ENCODE assay signal across 11 cellular contexts in genomic region chr5:67350185-67350584, GRCh38.
A peak's percentile ranks its signal among the peaks of the same experiment; 100 is the strongest.
DNase-seq lines count a peak whose midpoint lies in the region; ATAC-seq and FAIRE-seq lines count a peak whose summit lies in the region.
"Had no signal": no experiment of that assay in that cellular context is flagged by ENCODE, and none has a peak within 500 bp of the region (broad histone marks: within the 10 kb centered on the region; RNA-seq: fewer than 3 reads in every experiment).

No MANE protein-coding gene starts in this region.

- peak overlapping the region in 1 of 2 donors; percentile 71 for H3K27ac ChIP-seq in small intestine (ENCODE audit: low read depth in 1 of 2, low read length in 1 of 2)
- H3K27ac ChIP-seq: BLaER1 treated with 17β-estradiol and CSF1 and Interleukin-3, amounts not matched to agents 10 nM and 100 nM had no signal

- H3K4me3 Mint-ChIP-seq in activated CD8-positive, alpha-beta memory T cell treated with anti-CD3 and anti-CD28 coated beads, Interleukin-2, amount 10 ng/mL, durations not matched to agents 7 days and 5 days: peak overlapping the region; percentile 8
- H3K4me3 Mint-ChIP-seq in activated CD4-positive, alpha-beta memory T cell treated with anti-CD3 and anti-CD28 coated beads, Interleukin-2, amount 10 ng/mL, durations not matched to agents 7 days and 5 days: peak overlapping the region; percentile 31
- H3K4me3 Mint-ChIP-seq in stimulated activated effector memory CD8-positive, alpha-beta T cell treated with anti-CD3 and anti-CD28 coated beads, Interleukin-12 subunit alpha, Interleukin-12 subunit beta, amount 100 ng/mL, for 72 hours: peak overlapping the region; percentile 42

- H3K4me1 ChIP-seq in small intestine (ENCODE audit: control insufficient read depth in 2 of 2, insufficient read depth in 1 of 2, low read depth in 1 of 2, low read length in 1 of 2): no peaks in the 10 kb centered on the region

- CTCF ChIA-PET in activated CD8-positive, alpha-beta memory T cell treated with anti-CD3 and anti-CD28 coated beads, Interleukin-2, amount 10 ng/mL, durations not matched to agents 7 days and 5 days (lab: Charles Lee): no interaction called here
- CTCF ChIA-PET in activated CD4-positive, alpha-beta memory T cell treated with anti-CD3 and anti-CD28 coated beads, Interleukin-2, amount 10 ng/mL, durations not matched to agents 7 days and 5 days (lab: Charles Lee): no interaction called here

- FAIRE-seq in small intestine (lab: Jason Lieb, UNC): no peak

- H3K27me3 Mint-ChIP-seq in activated CD8-positive, alpha-beta memory T cell treated with anti-CD3 and anti-CD28 coated beads, Interleukin-2, amount 10 ng/mL, durations not matched to agents 7 days and 5 days: peaks cover 15% of the 10 kb centered on the region
- H3K27me3 Mint-ChIP-seq in activated CD4-positive, alpha-beta memory T cell treated with anti-CD3 and anti-CD28 coated beads, Interleukin-2, amount 10 ng/mL, durations not matched to agents 7 days and 5 days: peaks cover 2% of the 10 kb centered on the region

- no peaks in the 10 kb centered on the region for H3K27me3 ChIP-seq in small intestine (ENCODE audit: control insufficient read depth in 2 of 2, insufficient read depth in 2 of 2, low read length in 2 of 2)
- H3K27me3 ChIP-seq: BLaER1 treated with 17β-estradiol and CSF1 and Interleukin-3, amounts not matched to agents 10 nM and 100 nM had no signal

- peaks cover 9% of the 10 kb centered on the region for H3K4me1 Mint-ChIP-seq in activated CD8-positive, alpha-beta memory T cell treated with anti-CD3 and anti-CD28 coated beads, Interleukin-2, amount 10 ng/mL, durations not matched to agents 7 days and 5 days
- peaks cover 9% of the 10 kb centered on the region for H3K4me1 Mint-ChIP-seq in activated CD4-positive, alpha-beta memory T cell treated with anti-CD3 and anti-CD28 coated beads, Interleukin-2, amount 10 ng/mL, durations not matched to agents 7 days and 5 days
- peaks cover 20% of the 10 kb centered on the region for H3K4me1 Mint-ChIP-seq in stimulated activated effector memory CD8-positive, alpha-beta T cell treated with anti-CD3 and anti-CD28 coated beads, Interleukin-12 subunit alpha, Interleukin-12 subunit beta, amount 100 ng/mL, for 72 hours

- H3K9me3 Mint-ChIP-seq in activated CD8-positive, alpha-beta memory T cell treated with anti-CD3 and anti-CD28 coated beads, Interleukin-2, amount 10 ng/mL, durations not matched to agents 7 days and 5 days (ENCODE audit: low read depth): no peaks in the 10 kb centered on the region
- H3K9me3 Mint-ChIP-seq in activated CD4-positive, alpha-beta memory T cell treated with anti-CD3 and anti-CD28 coated beads, Interleukin-2, amount 10 ng/mL, durations not matched to agents 7 days and 5 days: no peaks in the 10 kb centered on the region
- H3K9me3 Mint-ChIP-seq in stimulated activated effector memory CD8-positive, alpha-beta T cell treated with anti-CD3 and anti-CD28 coated beads, Interleukin-12 subunit alpha, Interleukin-12 subunit beta, amount 100 ng/mL, for 72 hours: no peaks in the 10 kb centered on the region

- no peaks in the 10 kb centered on the region for H3K36me3 ChIP-seq in small intestine (ENCODE audit: control insufficient read depth in 2 of 2, insufficient read depth in 2 of 2, low read length in 2 of 2)
- H3K36me3 ChIP-seq: BLaER1 treated with 17β-estradiol and CSF1 and Interleukin-3, amounts not matched to agents 10 nM and 100 nM had no signal

- no peak for DNase-seq in activated CD8-positive, alpha-beta memory T cell treated with anti-CD3 and anti-CD28 coated beads, Interleukin-2, amount 10 ng/mL, durations not matched to agents 7 days and 5 days
- DNase-seq in activated CD8-positive, alpha-beta memory T cell treated with anti-CD3 and anti-CD28 coated beads for 24 hours: no peak
- peak; percentile 3 for DNase-seq in NCI-H2029 (lab: John Stamatoyannopoulos, UW)
- no peak for DNase-seq in activated CD4-positive, alpha-beta memory T cell treated with anti-CD3 and anti-CD28 coated beads, Interleukin-2, amount 10 ng/mL, durations not matched to agents 7 days and 5 days
- DNase-seq in stimulated activated effector memory CD8-positive, alpha-beta T cell treated with anti-CD3 and anti-CD28 coated beads, Interleukin-12 subunit alpha, Interleukin-12 subunit beta, amount 100 ng/mL, for 72 hours (ENCODE audit: low spot score in 2 of 2): no peak
- no peak for DNase-seq in small intestine

- H3K27ac Mint-ChIP-seq in activated CD8-positive, alpha-beta memory T cell treated with anti-CD3 and anti-CD28 coated beads, Interleukin-2, amount 10 ng/mL, durations not matched to agents 7 days and 5 days: no peak overlapping the region
- no peak overlapping the region for H3K27ac Mint-ChIP-seq in activated CD4-positive, alpha-beta memory T cell treated with anti-CD3 and anti-CD28 coated beads, Interleukin-2, amount 10 ng/mL, durations not matched to agents 7 days and 5 days
- peak overlapping the region; percentile 37 for H3K27ac Mint-ChIP-seq in stimulated activated effector memory CD8-positive, alpha-beta T cell treated with anti-CD3 and anti-CD28 coated beads, Interleukin-12 subunit alpha, Interleukin-12 subunit beta, amount 100 ng/mL, for 72 hours

- POLR2A ChIA-PET in activated CD4-positive, alpha-beta memory T cell treated with anti-CD3 and anti-CD28 coated beads, Interleukin-2, amount 10 ng/mL, durations not matched to agents 7 days and 5 days (lab: Charles Lee): no interaction called here

- no peak overlapping the region for H3K4me3 ChIP-seq in small intestine (ENCODE audit: low read depth in 1 of 2, low read length in 2 of 2)
- H3K4me3 ChIP-seq: BLaER1 treated with 17β-estradiol and CSF1 and Interleukin-3, amounts not matched to agents 10 nM and 100 nM; coronary artery had no signal

- H3K9me3 ChIP-seq in small intestine (ENCODE audit: control insufficient read depth, low read depth): no peaks in the 10 kb centered on the region

- no peak for ATAC-seq in activated CD8-positive, alpha-beta memory T cell treated with anti-CD3 and anti-CD28 coated beads, Interleukin-2, amount 10 ng/mL, durations not matched to agents 7 days and 5 days
- no peak for ATAC-seq in stimulated activated effector memory CD8-positive, alpha-beta T cell treated with anti-CD3 and anti-CD28 coated beads, Interleukin-12 subunit alpha, Interleukin-12 subunit beta, amount 100 ng/mL, for 72 hours
- ATAC-seq in HG03378 (IDR thresholded peaks at IDR 0.05; ENCODE audit: unreplicated experiment): no peak
- ATAC-seq in HG03025 (IDR thresholded peaks at IDR 0.05; ENCODE audit: low FRiP score, unreplicated experiment): no peak
- ATAC-seq: HCT116 had no signal

- H3K36me3 Mint-ChIP-seq in activated CD8-positive, alpha-beta memory T cell treated with anti-CD3 and anti-CD28 coated beads, Interleukin-2, amount 10 ng/mL, durations not matched to agents 7 days and 5 days: peaks cover 2% of the 10 kb centered on the region
- no peaks in the 10 kb centered on the region for H3K36me3 Mint-ChIP-seq in activated CD4-positive, alpha-beta memory T cell treated with anti-CD3 and anti-CD28 coated beads, Interleukin-2, amount 10 ng/mL, durations not matched to agents 7 days and 5 days (ENCODE audit: low read depth)
- no peaks in the 10 kb centered on the region for H3K36me3 Mint-ChIP-seq in stimulated activated effector memory CD8-positive, alpha-beta T cell treated with anti-CD3 and anti-CD28 coated beads, Interleukin-12 subunit alpha, Interleukin-12 subunit beta, amount 100 ng/mL, for 72 hours

- 59 to 77% (median 75%) methylated on average over 5 of the region's 5 CpGs for WGBS in small intestine, 3 donors
